ENCODE assay signal across 8 cellular contexts in the genomic region with DNA sequence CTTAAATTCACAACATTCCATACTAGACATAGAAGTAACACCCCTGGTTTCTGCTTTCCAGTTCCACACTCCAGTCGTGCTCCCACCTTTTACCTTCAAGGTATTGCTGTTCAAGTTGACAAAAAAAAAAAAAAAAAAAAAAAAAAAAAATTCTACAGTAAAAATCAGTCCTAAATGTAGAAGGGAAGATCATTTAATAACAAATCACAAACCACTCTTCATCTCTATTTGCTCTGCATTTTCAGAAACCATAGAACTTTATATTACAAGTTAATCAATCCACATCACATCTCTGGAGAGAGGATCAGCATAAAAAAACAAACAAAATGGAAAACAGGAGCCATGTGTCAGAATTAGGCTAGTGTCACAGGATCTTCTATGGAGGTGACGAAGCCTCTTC.
A peak's percentile ranks its signal among the peaks of the same experiment; 100 is the strongest.
DNase-seq lines count a peak whose midpoint lies in the region; ATAC-seq and TF ChIP-seq lines count a peak whose summit lies in the region.

No MANE protein-coding gene starts in this region.

- DNase-seq in AG10803 (ENCODE audit: low read depth) (no peak), caudate nucleus (lab: John Stamatoyannopoulos, UW) (no peak), naive B cell (no peak), NCI-H1092 (lab: John Stamatoyannopoulos, UW) (no peak), cortex of kidney (lab: John Stamatoyannopoulos, UW) (no peak), WTC11 (ENCODE audit: low spot score) (no peak), NOMO-1 treated with DMSO at 0.1 percent for 48 hours (lab: John Stamatoyannopoulos, UW; ENCODE audit: unreplicated experiment) (no peak)

- ATAC-seq in naive B cell (ENCODE audit: low read depth in 2 of 2) (no peak), WTC11 (no peak)

- H3K36me3 Mint-ChIP-seq in IgD-negative memory B cell (peaks cover 5% of the 10 kb centered on the region), naive B cell (peaks cover 13 to 20% of the 10 kb centered on the region in 2 donors), WTC11 (no peaks in the 10 kb centered on the region)

- H3K27ac Mint-ChIP-seq in IgD-negative memory B cell, result peak overlapping the region; percentile 27 to 99 (median 90)
- H3K27ac Mint-ChIP-seq in naive B cell, result peak overlapping the region; percentile 37 to 95 (median 68)
- no peak overlapping the region; the same call in 1 of the 2 replicates for H3K27ac Mint-ChIP-seq in WTC11

- peak overlapping the region; percentile 12 to 80 (median 66) for H3K4me3 Mint-ChIP-seq in IgD-negative memory B cell
- H3K4me3 Mint-ChIP-seq in naive B cell, result peak overlapping the region in 3 of 8 donors; percentile 13 to 75 (median 32)
- H3K4me3 Mint-ChIP-seq in WTC11, result no peak overlapping the region

- CTCF ChIA-PET in WTC11 (lab: Charles Lee), result interaction anchor here (2.8 kb wide), 1 partner anchor 43 kb away, joined by 22 read pairs; no protein-coding TSS in a partner anchor

- H3K27me3 Mint-ChIP-seq in IgD-negative memory B cell, result no peaks in the 10 kb centered on the region
- H3K27me3 Mint-ChIP-seq in naive B cell, result no peaks in the 10 kb centered on the region
- no peaks in the 10 kb centered on the region for H3K27me3 Mint-ChIP-seq in WTC11 (ENCODE audit: low read depth)

- POLR2A ChIA-PET in WTC11 (lab: Charles Lee), result no interaction called here

- H3K9me3 Mint-ChIP-seq in IgD-negative memory B cell (no peaks in the 10 kb centered on the region), naive B cell (no peaks in the 10 kb centered on the region), WTC11 (no peaks in the 10 kb centered on the region)

- TF ChIP-seq CTCF in AG10803 (conservative IDR thresholded peaks at IDR 0.05; ENCODE audit: low read length), result no peak
- TF ChIP-seq CTCF in WTC11 (IDR thresholded peaks at IDR 0.05), result no peak

- peak overlapping the region; percentile 61 for H3K4me3 ChIP-seq in AG10803 (ENCODE audit: low read length)

- peaks cover 68 to 76% (median 68%) of the 10 kb centered on the region in 3 donors for H3K4me1 Mint-ChIP-seq in IgD-negative memory B cell
- H3K4me1 Mint-ChIP-seq in naive B cell, result peaks cover 48 to 69% (median 66%) of the 10 kb centered on the region in 3 donors
- H3K4me1 Mint-ChIP-seq in WTC11, result peaks cover 45% of the 10 kb centered on the region

- H3K27ac ChIP-seq in caudate nucleus (ENCODE audit: low read depth, low read length), result peak overlapping the region; percentile 89

TF ChIP-seq in WTC11, 78 proteins besides CTCF, POLR2A, EP300 and RAD21:
- TF ChIP-seq TEAD4 (CRISPR knock-in tag; IDR thresholded peaks at IDR 0.05), result no peak
- TF ChIP-seq RELA (CRISPR knock-in tag; IDR thresholded peaks at IDR 0.05; ENCODE audit: borderline replicate concordance), result no peak
- TF ChIP-seq, protein P1, sequence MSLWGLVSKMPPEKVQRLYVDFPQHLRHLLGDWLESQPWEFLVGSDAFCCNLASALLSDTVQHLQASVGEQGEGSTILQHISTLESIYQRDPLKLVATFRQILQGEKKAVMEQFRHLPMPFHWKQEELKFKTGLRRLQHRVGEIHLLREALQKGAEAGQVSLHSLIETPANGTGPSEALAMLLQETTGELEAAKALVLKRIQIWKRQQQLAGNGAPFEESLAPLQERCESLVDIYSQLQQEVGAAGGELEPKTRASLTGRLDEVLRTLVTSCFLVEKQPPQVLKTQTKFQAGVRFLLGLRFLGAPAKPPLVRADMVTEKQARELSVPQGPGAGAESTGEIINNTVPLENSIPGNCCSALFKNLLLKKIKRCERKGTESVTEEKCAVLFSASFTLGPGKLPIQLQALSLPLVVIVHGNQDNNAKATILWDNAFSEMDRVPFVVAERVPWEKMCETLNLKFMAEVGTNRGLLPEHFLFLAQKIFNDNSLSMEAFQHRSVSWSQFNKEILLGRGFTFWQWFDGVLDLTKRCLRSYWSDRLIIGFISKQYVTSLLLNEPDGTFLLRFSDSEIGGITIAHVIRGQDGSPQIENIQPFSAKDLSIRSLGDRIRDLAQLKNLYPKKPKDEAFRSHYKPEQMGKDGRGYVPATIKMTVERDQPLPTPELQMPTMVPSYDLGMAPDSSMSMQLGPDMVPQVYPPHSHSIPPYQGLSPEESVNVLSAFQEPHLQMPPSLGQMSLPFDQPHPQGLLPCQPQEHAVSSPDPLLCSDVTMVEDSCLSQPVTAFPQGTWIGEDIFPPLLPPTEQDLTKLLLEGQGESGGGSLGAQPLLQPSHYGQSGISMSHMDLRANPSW (CRISPR knock-in tag; conservative IDR thresholded peaks at IDR 0.05; ENCODE audit: low read depth), result no peak
- TF ChIP-seq FOXJ3 (CRISPR knock-in tag; IDR thresholded peaks at IDR 0.05; ENCODE audit: borderline replicate concordance), result no peak
- TF ChIP-seq, protein P2, sequence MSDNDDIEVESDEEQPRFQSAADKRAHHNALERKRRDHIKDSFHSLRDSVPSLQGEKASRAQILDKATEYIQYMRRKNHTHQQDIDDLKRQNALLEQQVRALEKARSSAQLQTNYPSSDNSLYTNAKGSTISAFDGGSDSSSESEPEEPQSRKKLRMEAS (CRISPR knock-in tag; IDR thresholded peaks at IDR 0.05), result no peak
- TF ChIP-seq, protein P3, sequence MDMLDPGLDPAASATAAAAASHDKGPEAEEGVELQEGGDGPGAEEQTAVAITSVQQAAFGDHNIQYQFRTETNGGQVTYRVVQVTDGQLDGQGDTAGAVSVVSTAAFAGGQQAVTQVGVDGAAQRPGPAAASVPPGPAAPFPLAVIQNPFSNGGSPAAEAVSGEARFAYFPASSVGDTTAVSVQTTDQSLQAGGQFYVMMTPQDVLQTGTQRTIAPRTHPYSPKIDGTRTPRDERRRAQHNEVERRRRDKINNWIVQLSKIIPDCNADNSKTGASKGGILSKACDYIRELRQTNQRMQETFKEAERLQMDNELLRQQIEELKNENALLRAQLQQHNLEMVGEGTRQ (CRISPR knock-in tag; IDR thresholded peaks at IDR 0.05), result no peak
- TF ChIP-seq TEAD1 (CRISPR knock-in tag; IDR thresholded peaks at IDR 0.05), result no peak
- TF ChIP-seq ZBTB21 (CRISPR knock-in tag; IDR thresholded peaks at IDR 0.05; ENCODE audit: borderline replicate concordance), result no peak
- no peak for TF ChIP-seq ETV6 (CRISPR knock-in tag; IDR thresholded peaks at IDR 0.05)
- TF ChIP-seq, protein P4, sequence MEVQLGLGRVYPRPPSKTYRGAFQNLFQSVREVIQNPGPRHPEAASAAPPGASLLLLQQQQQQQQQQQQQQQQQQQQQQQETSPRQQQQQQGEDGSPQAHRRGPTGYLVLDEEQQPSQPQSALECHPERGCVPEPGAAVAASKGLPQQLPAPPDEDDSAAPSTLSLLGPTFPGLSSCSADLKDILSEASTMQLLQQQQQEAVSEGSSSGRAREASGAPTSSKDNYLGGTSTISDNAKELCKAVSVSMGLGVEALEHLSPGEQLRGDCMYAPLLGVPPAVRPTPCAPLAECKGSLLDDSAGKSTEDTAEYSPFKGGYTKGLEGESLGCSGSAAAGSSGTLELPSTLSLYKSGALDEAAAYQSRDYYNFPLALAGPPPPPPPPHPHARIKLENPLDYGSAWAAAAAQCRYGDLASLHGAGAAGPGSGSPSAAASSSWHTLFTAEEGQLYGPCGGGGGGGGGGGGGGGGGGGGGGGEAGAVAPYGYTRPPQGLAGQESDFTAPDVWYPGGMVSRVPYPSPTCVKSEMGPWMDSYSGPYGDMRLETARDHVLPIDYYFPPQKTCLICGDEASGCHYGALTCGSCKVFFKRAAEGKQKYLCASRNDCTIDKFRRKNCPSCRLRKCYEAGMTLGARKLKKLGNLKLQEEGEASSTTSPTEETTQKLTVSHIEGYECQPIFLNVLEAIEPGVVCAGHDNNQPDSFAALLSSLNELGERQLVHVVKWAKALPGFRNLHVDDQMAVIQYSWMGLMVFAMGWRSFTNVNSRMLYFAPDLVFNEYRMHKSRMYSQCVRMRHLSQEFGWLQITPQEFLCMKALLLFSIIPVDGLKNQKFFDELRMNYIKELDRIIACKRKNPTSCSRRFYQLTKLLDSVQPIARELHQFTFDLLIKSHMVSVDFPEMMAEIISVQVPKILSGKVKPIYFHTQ (CRISPR knock-in tag; IDR thresholded peaks at IDR 0.05), result no peak
- TF ChIP-seq, protein P5, sequence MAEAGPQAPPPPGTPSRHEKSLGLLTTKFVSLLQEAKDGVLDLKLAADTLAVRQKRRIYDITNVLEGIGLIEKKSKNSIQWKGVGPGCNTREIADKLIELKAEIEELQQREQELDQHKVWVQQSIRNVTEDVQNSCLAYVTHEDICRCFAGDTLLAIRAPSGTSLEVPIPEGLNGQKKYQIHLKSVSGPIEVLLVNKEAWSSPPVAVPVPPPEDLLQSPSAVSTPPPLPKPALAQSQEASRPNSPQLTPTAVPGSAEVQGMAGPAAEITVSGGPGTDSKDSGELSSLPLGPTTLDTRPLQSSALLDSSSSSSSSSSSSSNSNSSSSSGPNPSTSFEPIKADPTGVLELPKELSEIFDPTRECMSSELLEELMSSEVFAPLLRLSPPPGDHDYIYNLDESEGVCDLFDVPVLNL (CRISPR knock-in tag; IDR thresholded peaks at IDR 0.05; ENCODE audit: borderline replicate concordance, low read depth), result no peak
- no peak for TF ChIP-seq GRHL2 (CRISPR knock-in tag; IDR thresholded peaks at IDR 0.05; ENCODE audit: insufficient replicate concordance, severe bottlenecking)
